ENCODE assay signal across 1 cellular context in the genomic region with DNA sequence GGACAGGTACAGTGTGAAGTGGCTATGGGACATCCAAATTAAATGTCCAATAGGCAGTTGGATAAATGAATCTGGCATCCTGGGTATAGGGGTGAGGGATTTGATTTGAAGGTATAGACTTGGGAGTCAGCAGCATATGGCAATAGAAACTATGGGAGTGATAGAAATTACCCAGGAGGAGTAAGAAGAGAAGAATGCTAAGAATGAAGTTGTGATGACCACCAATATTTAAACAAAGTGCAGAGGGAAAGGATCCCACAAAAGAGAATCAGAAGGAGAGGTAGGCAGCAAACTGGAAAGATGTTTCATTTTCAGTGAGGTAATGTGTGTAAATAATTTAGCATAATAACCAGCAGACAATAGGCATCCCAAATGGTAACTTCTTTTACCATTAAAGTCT.
TF ChIP-seq lines count a peak whose summit lies in the region.

No MANE protein-coding gene starts in this region.

TF ChIP-seq in SK-N-SH treated with all-trans-retinoic acid at 6 μM for 48 hours, 23 proteins besides CTCF, POLR2A, EP300 and RAD21 (continued from another document):
- no peak for TF ChIP-seq PPARA (CRISPR knock-in tag; IDR thresholded peaks at IDR 0.05; ENCODE audit: borderline replicate concordance)
- no peak for TF ChIP-seq CSDC2 (CRISPR knock-in tag; IDR thresholded peaks at IDR 0.05)
